Comparison of ENCODE assay signal across 27 cellular contexts in the genomic region with DNA sequence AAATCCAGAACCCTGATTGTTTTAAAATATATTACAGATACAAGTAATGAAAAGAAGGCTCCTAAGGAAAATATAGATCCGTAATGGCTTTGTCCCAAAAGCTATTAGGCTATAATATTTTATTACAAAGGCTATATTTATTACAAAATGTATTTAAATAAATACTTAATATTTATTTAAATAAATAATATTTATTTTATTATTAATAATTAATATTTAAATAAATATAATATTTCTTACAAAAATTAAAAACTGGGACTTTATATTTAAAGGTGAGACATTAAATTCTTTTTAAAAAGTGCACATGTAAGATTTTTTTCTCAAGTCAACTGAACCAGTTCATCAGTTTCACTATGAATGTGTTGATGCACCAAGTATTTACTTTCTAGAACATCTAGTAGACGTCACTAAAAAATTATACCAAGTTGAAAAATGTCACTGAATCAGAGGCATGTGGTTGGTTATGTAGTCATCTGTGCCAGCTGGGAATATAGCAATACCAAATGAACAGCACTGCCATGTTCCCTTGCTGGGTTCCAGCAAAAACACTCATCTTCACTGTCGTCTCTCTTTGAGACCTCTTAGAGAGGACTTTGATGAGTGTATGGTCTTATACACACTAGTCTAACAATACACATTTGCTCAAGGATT.
"Had no signal": no experiment of that assay in that cellular context is flagged by ENCODE, and none has a peak within 500 bp of the region (broad histone marks: within the 10 kb centered on the region; RNA-seq: fewer than 3 reads in every experiment).

No MANE protein-coding gene starts in this region.

- H3K4me2 ChIP-seq: neural progenitor cell had no signal

- H3K36me3 ChIP-seq: breast epithelium, colonic mucosa, esophagus muscularis mucosa, heart right ventricle, lower lobe of right lung, neural progenitor cell, sigmoid colon, spleen, thoracic aorta, vagina had no signal

- H3K36me3 Mint-ChIP-seq: naive thymus-derived CD8-positive, alpha-beta T cell; neural progenitor cell; type B pancreatic cell had no signal

- H3K4me3 Mint-ChIP-seq: activated T-cell treated with anti-CD3 and anti-CD28 coated beads, Interleukin-2, amount 50 U/mL, for 24 hours; activated T-helper 17 cell treated with anti-CD3 and anti-CD28 coated beads, Interleukin-2, amount 50 U/mL, for 72 hours; central memory CD8-positive, alpha-beta T cell; naive thymus-derived CD8-positive, alpha-beta T cell; neural progenitor cell; T-helper 2 cell treated with Interferon-gamma antibody and Interleukin-4, amounts not matched to agents 5 μg/mL and 100 μg/mL, for 36 hours; type B pancreatic cell had no signal

- H3K4me3 ChIP-seq: breast epithelium, colonic mucosa, dorsolateral prefrontal cortex, esophagus muscularis mucosa, heart right ventricle, lower lobe of right lung, neural progenitor cell, sigmoid colon, spleen, thoracic aorta, vagina had no signal

- H3K27ac Mint-ChIP-seq: activated naive CD4-positive, alpha-beta T cell treated with anti-CD3 and anti-CD28 coated beads, Interleukin-2, amount 50 U/mL, for 72 hours; activated T-cell treated with anti-CD3 and anti-CD28 coated beads, Interleukin-2, amount 50 U/mL, for 24 hours; activated T-helper 17 cell treated with anti-CD3 and anti-CD28 coated beads, Interleukin-2, amount 50 U/mL, for 72 hours; naive thymus-derived CD8-positive, alpha-beta T cell; neural progenitor cell; T-helper 2 cell treated with Interferon-gamma antibody and Interleukin-4, amounts not matched to agents 5 μg/mL and 100 μg/mL, for 36 hours; type B pancreatic cell had no signal

- H3K9me3 ChIP-seq: breast epithelium, colonic mucosa, esophagus muscularis mucosa, lower lobe of right lung, sigmoid colon, thoracic aorta, vagina had no signal

- H3K4me1 ChIP-seq: colonic mucosa, neural progenitor cell, sigmoid colon, spleen had no signal

- H3K4me1 Mint-ChIP-seq: activated T-helper 17 cell treated with anti-CD3 and anti-CD28 coated beads, Interleukin-2, amount 50 U/mL, for 72 hours; central memory CD8-positive, alpha-beta T cell; neural progenitor cell had no signal

- H3K27ac ChIP-seq: breast epithelium, colonic mucosa, dorsolateral prefrontal cortex, esophagus muscularis mucosa, heart right ventricle, lower lobe of right lung, neural progenitor cell, sigmoid colon, spleen, thoracic aorta had no signal

- DNase-seq: activated CD4-positive, alpha-beta T cell treated with anti-CD3 and anti-CD28 coated beads, Interleukin-2, amount 50 U/mL, for 4 hours; activated CD8-positive, alpha-beta memory T cell treated with anti-CD3 and anti-CD28 coated beads for 24 hours; activated CD8-positive, alpha-beta memory T cell treated with anti-CD3 and anti-CD28 coated beads, Interleukin-2, amount 50 U/mL, for 4 hours; activated T-cell treated with anti-CD3 and anti-CD28 coated beads, Interleukin-2, amount 50 U/mL, for 24 hours; aorta; colonic mucosa; dorsolateral prefrontal cortex; heart right ventricle; kidney; lower lobe of right lung; naive thymus-derived CD8-positive, alpha-beta T cell; retina; sigmoid colon; spleen; stimulated activated CD4-positive, alpha-beta T cell treated with anti-CD3 and anti-CD28 coated beads, Interleukin-4, amount 100 ng/mL, for 1 hour; stimulated activated naive CD4-positive, alpha-beta T cell treated with Interleukin-2 at 50 U/mL for 16 hours had no signal

- H3K27me3 ChIP-seq: breast epithelium, colonic mucosa, dorsolateral prefrontal cortex, esophagus muscularis mucosa, heart right ventricle, neural progenitor cell, sigmoid colon, spleen, vagina had no signal

- H2AFZ ChIP-seq: neural progenitor cell had no signal

- H3K9me3 Mint-ChIP-seq: activated T-cell treated with anti-CD3 and anti-CD28 coated beads, Interleukin-2, amount 50 U/mL, for 24 hours; activated T-helper 17 cell treated with anti-CD3 and anti-CD28 coated beads, Interleukin-2, amount 50 U/mL, for 72 hours; central memory CD8-positive, alpha-beta T cell; type B pancreatic cell had no signal

- ATAC-seq: activated naive CD4-positive, alpha-beta T cell treated with anti-CD3 and anti-CD28 coated beads, Interleukin-2, amount 50 U/mL, for 72 hours; activated T-helper 17 cell treated with anti-CD3 and anti-CD28 coated beads, Interleukin-2, amount 50 U/mL, for 72 hours; left lobe of liver; lower lobe of right lung; naive thymus-derived CD8-positive, alpha-beta T cell had no signal
